In genomic region chr3:13525827-13526625, GRCh38 we compare ENCODE assay signal across 12 cellular contexts. TPM values are rescaled to one million over a fixed set of nuclear protein-coding genes. Genes with fewer than 3 reads are reported as not detected.
DNase-seq lines count a peak whose midpoint lies in the region; ATAC-seq and TF ChIP-seq lines count a peak whose summit lies in the region.
"Had no signal": no experiment of that assay in that cellular context is flagged by ENCODE, and none has a peak within 500 bp of the region (broad histone marks: within the 10 kb centered on the region; RNA-seq: fewer than 3 reads in every experiment).

No MANE protein-coding gene starts in this region.

- no peaks in the 10 kb centered on the region for H3K9me2 ChIP-seq in hepatocyte (replicated peaks; ENCODE audit: insufficient read depth)

- no peak overlapping the region for H4K8ac ChIP-seq in H9 (replicated peaks; ENCODE audit: insufficient read length, low read depth, low read length)

- H3K27ac Mint-ChIP-seq in H9 (peak overlapping the region in 2 of 3 experiments; percentile 44 to 92; a peak in 5 of 7 replicates), MCF 10A (ENCODE audit: low read depth, unreplicated experiment) (peak overlapping the region; percentile 97)
- H3K27ac Mint-ChIP-seq: activated naive CD4-positive, alpha-beta T cell treated with anti-CD3 and anti-CD28 coated beads for 36 hours had no signal

- no peak overlapping the region for H2BK15ac ChIP-seq in H9 (ENCODE audit: low read depth, low read length)

- POLR2A ChIA-PET in MCF 10A (lab: Yijun Ruan, JAX): interaction anchor here (0.8 to 2.2 kb wide), 7 partner anchors 8 to 86 kb away, joined by 3 to 12 read pairs (median 5); no protein-coding TSS in a partner anchor

- H3K79me2 ChIP-seq in H9 (ENCODE audit: insufficient read depth, low read length) (no peaks in the 10 kb centered on the region), hepatocyte (no peaks in the 10 kb centered on the region)
- H3K79me2 ChIP-seq: parathyroid adenoma had no signal

- H3K36me3 Mint-ChIP-seq in H9 (ENCODE audit: insufficient read depth in 1 of 3, low read depth in 3 of 3): peaks cover 0 to 2% (median 0%) of the 10 kb centered on the region in 3 experiments; a peak in 4 of 7 replicates
- H3K36me3 Mint-ChIP-seq in MCF 10A (ENCODE audit: insufficient read depth, unreplicated experiment): no peaks in the 10 kb centered on the region

- TF ChIP-seq CTCF in H9 (conservative IDR thresholded peaks at IDR 0.05) (no peak), MCF 10A (IDR thresholded peaks at IDR 0.05; ENCODE audit: unreplicated experiment) (no peak), hepatocyte (IDR thresholded peaks at IDR 0.05; ENCODE audit: poor library complexity) (no peak)

- H3K27me3 Mint-ChIP-seq in H9 (ENCODE audit: low read depth) (peaks cover 4% of the 10 kb centered on the region), MCF 10A (ENCODE audit: insufficient read depth, unreplicated experiment) (no peaks in the 10 kb centered on the region)

- no peak overlapping the region for H3K27ac ChIP-seq in H9 (ENCODE audit: insufficient read length, low read depth, low read length)
- peak overlapping the region; percentile 13 for H3K27ac ChIP-seq in hepatocyte
- peak overlapping the region; percentile 64 for H3K27ac ChIP-seq in skeletal muscle tissue (ENCODE audit: low read depth, low read length)
- H3K27ac ChIP-seq: parathyroid adenoma had no signal

- H3K4me1 ChIP-seq in H9 (ENCODE audit: insufficient read depth, low read length) (no peaks in the 10 kb centered on the region; the same call in 1 of the 2 replicates), hepatocyte (ENCODE audit: insufficient read depth) (peaks cover 13% of the 10 kb centered on the region), skeletal muscle tissue (ENCODE audit: control insufficient read depth in 3 of 3, insufficient read depth in 3 of 3, low read length in 3 of 3) (peaks cover 9 to 16% (median 14%) of the 10 kb centered on the region in 3 donors)
- H3K4me1 ChIP-seq: parathyroid adenoma had no signal

- no peak for DNase-seq in H9
- DNase-seq in MCF 10A (ENCODE audit: unreplicated experiment): peak; percentile 58
- DNase-seq in hepatocyte (ENCODE audit: low spot score): no peak
- no peak for DNase-seq in HuH-7.5 (ENCODE audit: low spot score)
- no peak for DNase-seq in head of caudate nucleus
- DNase-seq in DMS153 (lab: John Stamatoyannopoulos, UW): no peak
- DNase-seq: activated CD4-positive, CD25-positive, alpha-beta regulatory T cell treated with anti-CD3 and anti-CD28 coated beads, Interleukin-2, amount 50 U/mL, for 72 hours; activated naive CD4-positive, alpha-beta T cell treated with anti-CD3 and anti-CD28 coated beads for 36 hours; NCI-H2081 had no signal

- H3K4me1 Mint-ChIP-seq in H9: peaks cover 24 to 28% of the 10 kb centered on the region in 2 experiments
- H3K4me1 Mint-ChIP-seq in MCF 10A (ENCODE audit: insufficient read depth, unreplicated experiment): peaks cover 30% of the 10 kb centered on the region

- H3K9me3 Mint-ChIP-seq in H9: peaks cover 6 to 15% of the 10 kb centered on the region in 2 experiments
- H3K9me3 Mint-ChIP-seq in MCF 10A (ENCODE audit: unreplicated experiment): peaks cover 7% of the 10 kb centered on the region

- no peak overlapping the region for H2BK5ac ChIP-seq in H9 (ENCODE audit: insufficient read length, low read length)

- no peak overlapping the region for H3K9ac ChIP-seq in H9 (ENCODE audit: extremely low read depth, insufficient read length, low read length)
- H3K9ac ChIP-seq in skeletal muscle tissue (ENCODE audit: low read depth in 1 of 3, low read length in 3 of 3): no peak overlapping the region
- H3K9ac ChIP-seq: parathyroid adenoma had no signal

- no peak overlapping the region for H2AFZ ChIP-seq in H9 (ENCODE audit: low read length)
- H2AFZ ChIP-seq in hepatocyte: no peak overlapping the region
- H2AFZ ChIP-seq: parathyroid adenoma had no signal

- no peak overlapping the region for H3K4me2 ChIP-seq in H9 (ENCODE audit: insufficient read depth, insufficient read length, low read length)
- no peak overlapping the region for H3K4me2 ChIP-seq in hepatocyte

- H3K9me3 ChIP-seq in H9 (ENCODE audit: control insufficient read depth, low read depth, low read length) (no peaks in the 10 kb centered on the region), hepatocyte (ENCODE audit: low read depth) (no peaks in the 10 kb centered on the region), skeletal muscle tissue (ENCODE audit: control insufficient read depth in 3 of 3, low read length in 3 of 3) (no peaks in the 10 kb centered on the region)

- H2BK120ac ChIP-seq in H9 (ENCODE audit: low read depth, low read length, poor library complexity, severe bottlenecking): no peak overlapping the region

- no peak overlapping the region for H3K18ac ChIP-seq in H9 (ENCODE audit: insufficient read length, low read depth, low read length)

- H4K20me1 ChIP-seq in H9 (ENCODE audit: control insufficient read depth, insufficient read depth, insufficient read length) (no peaks in the 10 kb centered on the region), hepatocyte (ENCODE audit: insufficient read depth, poor library complexity, severe bottlenecking) (no peaks in the 10 kb centered on the region)

- no peak overlapping the region for H3K23ac ChIP-seq in H9 (ENCODE audit: insufficient read length, low read depth, low read length)

- no CpG with 5 or more reads among the region's 20 CpGs for WGBS in H9 (ENCODE audit: extremely low coverage, insufficient read length, low lambda C conversion rate)
- WGBS in hepatocyte (ENCODE audit: low lambda C conversion rate, missing lambda C conversion rate): 82% methylated on average over 20 of the region's 20 CpGs

- H3K23me2 ChIP-seq in H9 (ENCODE audit: insufficient read length, low read depth, low read length, poor library complexity, severe bottlenecking): no peaks in the 10 kb centered on the region

- H3K56ac ChIP-seq in H9 (ENCODE audit: insufficient read length, low read depth, low read length): no peak overlapping the region

- no TSS peak for BruUV-seq in MCF 10A (replicated peaks; lab: Mats Ljungman, UMichigan)

- H3K4me3 Mint-ChIP-seq in H9: no peak overlapping the region
- H3K4me3 Mint-ChIP-seq in MCF 10A (ENCODE audit: unreplicated experiment): no peak overlapping the region
- H3K4me3 Mint-ChIP-seq: activated naive CD4-positive, alpha-beta T cell treated with anti-CD3 and anti-CD28 coated beads for 36 hours had no signal

- H2BK20ac ChIP-seq in H9 (ENCODE audit: low read depth, low read length, poor library complexity, severe bottlenecking): no peak overlapping the region

- H2BK12ac ChIP-seq in H9 (ENCODE audit: insufficient read length, low read depth, low read length): no peak overlapping the region

- H3K79me1 ChIP-seq in H9 (ENCODE audit: insufficient read depth, low read depth, low read length, poor library complexity, severe bottlenecking): no peaks in the 10 kb centered on the region

- no peak overlapping the region for H4K5ac ChIP-seq in H9 (ENCODE audit: insufficient read length, low read depth, low read length)

- CTCF ChIA-PET in MCF 10A (lab: Yijun Ruan, JAX): interaction anchor here (1.3 kb wide), 1 partner anchor 8 kb away, joined by 5 read pairs; no protein-coding TSS in a partner anchor

- intact Hi-C loops in MCF 10A (cut with micrococcal nuclease) (no loop called here), head of caudate nucleus (cut with DNase I) (no loop called here)

- H3K4me3 ChIP-seq in hepatocyte (no peak overlapping the region), skeletal muscle tissue (ENCODE audit: low read length in 3 of 3) (no peak overlapping the region)

- H4K91ac ChIP-seq in H9 (ENCODE audit: insufficient read length, low read depth, low read length): no peak overlapping the region

- H2AK5ac ChIP-seq in H9 (ENCODE audit: insufficient read length, low read length): no peak overlapping the region

- no peaks in the 10 kb centered on the region for H3K27me3 ChIP-seq in H9 (ENCODE audit: insufficient read depth, low read length)
- H3K27me3 ChIP-seq in hepatocyte: no peaks in the 10 kb centered on the region
- H3K27me3 ChIP-seq in skeletal muscle tissue (ENCODE audit: control insufficient read depth in 3 of 3, insufficient read depth in 3 of 3, low read length in 3 of 3): peaks cover 0 to 9% (median 4%) of the 10 kb centered on the region in 3 donors

- H3K4ac ChIP-seq in H9 (ENCODE audit: low read depth, low read length): no peak overlapping the region

- no peak for ATAC-seq in GM19395 (IDR thresholded peaks at IDR 0.05; ENCODE audit: unreplicated experiment)

- no peak overlapping the region for H3T11ph ChIP-seq in H9 (ENCODE audit: low read length)

- peak overlapping the region; percentile 62; the same call in 1 of the 2 replicates for H3K14ac ChIP-seq in H9 (ENCODE audit: insufficient read depth, low read length)

- H3K36me3 ChIP-seq in hepatocyte (replicated peaks; ENCODE audit: insufficient read depth, low read depth): no peaks in the 10 kb centered on the region
- H3K36me3 ChIP-seq in skeletal muscle tissue (ENCODE audit: control insufficient read depth in 3 of 3, insufficient read depth in 3 of 3, low read length in 3 of 3): no peaks in the 10 kb centered on the region

RNA-seq across cellular contexts. Expression of gene FBLN2, which starts 22.9 kb away (rescaled TPM):
- total RNA-seq in H9 (2021): 9.8 and 11.8 TPM in 2 replicates
- not detected in 2 replicates for total RNA-seq in MCF 10A (2022)
- total RNA-seq in hepatocyte: 73.8 and 75.8 TPM in 2 replicates
- 76.2 and 85.6 TPM in 2 replicates for polyA plus RNA-seq in hepatocyte
- 35.5 TPM for total RNA-seq in skeletal muscle tissue
- total RNA-seq: activated naive CD4-positive, alpha-beta T cell treated with anti-CD3 and anti-CD28 coated beads for 36 hours had no signal

RNA-seq across cellular contexts. Expression of gene HDAC11, which starts 45.9 kb away (rescaled TPM):
- 6.6 and 7.0 TPM in 2 replicates for total RNA-seq in H9 (2021)
- 8.7 and 9.3 TPM in 2 replicates for total RNA-seq in MCF 10A (2022)
- 8.1 and 8.4 TPM in 2 replicates for total RNA-seq in hepatocyte
- 12.3 and 17.2 TPM in 2 replicates for polyA plus RNA-seq in hepatocyte
- 8.9 TPM for total RNA-seq in skeletal muscle tissue

Comparison
In these comparisons a context has a peak if more than half of its experiments do, and no peak if none do; other contexts are left out.
1. RNA of gene FBLN2, which starts 22.9 kb away (total RNA-seq): 73.8 to 75.8 TPM in hepatocyte, 35.5 TPM in skeletal muscle tissue (single experiment) and 9.8 to 11.8 TPM in H9; not detected in MCF 10A; every median in the first group is over 10 times any median in the second.